In the genomic region with DNA sequence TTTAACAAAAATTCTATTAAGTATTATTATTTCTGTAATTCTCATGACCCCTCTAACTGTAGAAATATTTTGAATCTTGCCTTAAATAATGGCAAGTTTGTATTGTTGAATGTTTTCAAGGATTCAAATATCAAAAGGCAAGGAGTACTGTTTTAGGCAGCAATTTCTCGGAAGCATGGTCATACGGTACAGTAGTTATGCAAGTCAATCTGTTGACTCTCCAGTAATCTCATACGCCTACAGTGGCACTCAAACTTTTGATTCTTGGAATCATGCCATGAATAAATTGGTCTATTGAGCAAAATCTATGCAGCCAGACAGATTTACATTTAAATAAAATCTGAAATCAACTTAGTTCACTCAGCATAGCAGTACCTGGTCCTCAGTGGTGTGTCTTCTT, we compare ENCODE assay signal across 24 cellular contexts.
DNase-seq lines count a peak whose midpoint lies in the region; ATAC-seq, FAIRE-seq and TF ChIP-seq lines count a peak whose summit lies in the region.
"Had no signal": no experiment of that assay in that cellular context is flagged by ENCODE, and none has a peak within 500 bp of the region (broad histone marks: within the 10 kb centered on the region; RNA-seq: fewer than 3 reads in every experiment).

No MANE protein-coding gene starts in this region.

- H3K27ac Mint-ChIP-seq in astrocyte (ENCODE audit: unreplicated experiment), result no peak overlapping the region
- H3K27ac Mint-ChIP-seq: B cell; CD4-positive, alpha-beta T cell; CD8-positive, alpha-beta T cell had no signal

- CTCF ChIA-PET in A673 (lab: Charles Lee), result no interaction called here

- no peak overlapping the region for H3K4me3 Mint-ChIP-seq in astrocyte (ENCODE audit: unreplicated experiment)
- H3K4me3 Mint-ChIP-seq: B cell; CD4-positive, alpha-beta T cell; CD8-positive, alpha-beta T cell had no signal

- H3K9ac ChIP-seq in astrocyte (ENCODE audit: low read length), result no peak overlapping the region
- H3K9ac ChIP-seq: BLaER1 treated with 17β-estradiol and CSF1 and Interleukin-3, amounts not matched to agents 10 nM and 100 nM had no signal

- H3K4me3 ChIP-seq in A673 (ENCODE audit: low read depth, low read length, poor library complexity, severe bottlenecking) (no peak overlapping the region), astrocyte (ENCODE audit: insufficient read depth, low read depth, low read length) (no peak overlapping the region), left lung (no peak overlapping the region)
- H3K4me3 ChIP-seq: BLaER1 treated with 17β-estradiol and CSF1 and Interleukin-3, amounts not matched to agents 10 nM and 100 nM had no signal

- no TSS peak for BruUV-seq in A673 (replicated peaks; lab: Mats Ljungman, UMichigan)

- peak; percentile 59 for FAIRE-seq in astrocyte (lab: Jason Lieb, UNC)
- FAIRE-seq: A204.1, D721Med, G401.6, GM12891, GM18507 had no signal

- H3K27ac ChIP-seq in A673 (ENCODE audit: low read depth, low read length, poor library complexity, severe bottlenecking), result no peak overlapping the region
- H3K27ac ChIP-seq in astrocyte (ENCODE audit: low read depth, low read length), result no peak overlapping the region
- no peak overlapping the region for H3K27ac ChIP-seq in left lung
- H3K27ac ChIP-seq: BLaER1 treated with 17β-estradiol and CSF1 and Interleukin-3, amounts not matched to agents 10 nM and 100 nM; C4-2B had no signal

- H3K36me3 ChIP-seq in A673 (ENCODE audit: insufficient read depth, low read length, poor library complexity, severe bottlenecking) (no peaks in the 10 kb centered on the region), astrocyte (ENCODE audit: insufficient read depth, low read length) (no peaks in the 10 kb centered on the region), left lung (no peaks in the 10 kb centered on the region)
- H3K36me3 ChIP-seq: BLaER1 treated with 17β-estradiol and CSF1 and Interleukin-3, amounts not matched to agents 10 nM and 100 nM had no signal

- DNase-seq in A673 (ENCODE audit: low spot score) (peak; percentile 47), NCI-H526 (lab: John Stamatoyannopoulos, UW) (peak; percentile 1 to 15), astrocyte (ENCODE audit: low read depth) (no peak), left lung (no peak), NCI-H524 (lab: John Stamatoyannopoulos, UW) (no peak), NCI-H748 treated with DMSO at 0.1 percent for 48 hours (lab: John Stamatoyannopoulos, UW) (no peak), GM13976 (ENCODE audit: low spot score) (no peak)
- DNase-seq in activated CD4-positive, alpha-beta T cell treated with anti-CD3 and anti-CD28 coated beads for 48 hours, result no peak
- DNase-seq: 8988T; AML-193; Caco-2; Calu3; CD4-positive, alpha-beta T cell; CD8-positive, alpha-beta T cell; DMS79 treated with DMSO at 0.1 percent for 48 hours; GF-D8 had no signal

- H3K4me1 ChIP-seq in A673 (ENCODE audit: insufficient read depth, low read length, poor library complexity, severe bottlenecking), result peaks cover 22% of the 10 kb centered on the region
- no peaks in the 10 kb centered on the region for H3K4me1 ChIP-seq in astrocyte (ENCODE audit: insufficient read depth, low read length)
- no peaks in the 10 kb centered on the region for H3K4me1 ChIP-seq in left lung
- H3K4me1 ChIP-seq: BLaER1 treated with 17β-estradiol and CSF1 and Interleukin-3, amounts not matched to agents 10 nM and 100 nM; Caco-2 had no signal

- H3K36me3 Mint-ChIP-seq in astrocyte (ENCODE audit: low read depth, unreplicated experiment), result no peaks in the 10 kb centered on the region
- H3K36me3 Mint-ChIP-seq: CD8-positive, alpha-beta T cell had no signal

- H3K79me2 ChIP-seq in astrocyte (ENCODE audit: insufficient read depth, low read length), result no peaks in the 10 kb centered on the region

- POLR2A ChIA-PET in A673 (lab: Charles Lee; ENCODE audit: low non-redundant PET), result no interaction called here

- H3K27me3 ChIP-seq in A673 (replicated peaks; ENCODE audit: insufficient read depth, low read depth, low read length, poor library complexity) (no peaks in the 10 kb centered on the region), astrocyte (ENCODE audit: insufficient read depth, low read length) (no peaks in the 10 kb centered on the region), left lung (no peaks in the 10 kb centered on the region)

- in situ Hi-C loops in GM13976 (cut with MboI; ENCODE audit: low sequenced_read_pairs, unreplicated experiment), result no loop called here

- H3K4me2 ChIP-seq in astrocyte (ENCODE audit: low read length), result no peak overlapping the region
- H3K4me2 ChIP-seq: BLaER1 treated with 17β-estradiol and CSF1 and Interleukin-3, amounts not matched to agents 10 nM and 100 nM had no signal

- no peak overlapping the region for H2AFZ ChIP-seq in astrocyte (ENCODE audit: low read depth, low read length)

- no peaks in the 10 kb centered on the region for H3K9me3 Mint-ChIP-seq in astrocyte (ENCODE audit: unreplicated experiment)
- H3K9me3 Mint-ChIP-seq: CD4-positive, alpha-beta T cell; CD8-positive, alpha-beta T cell had no signal

- ATAC-seq in left lung, result peak; percentile 54
- ATAC-seq: CD8-positive, alpha-beta T cell had no signal

- TF ChIP-seq CTCF in A673 (conservative IDR thresholded peaks at IDR 0.05; ENCODE audit: low read depth, low read length), result no peak
- TF ChIP-seq CTCF in astrocyte (IDR thresholded peaks at IDR 0.05; ENCODE audit: insufficient read depth, low read depth, low read length), result no peak
- TF ChIP-seq CTCF in left lung (IDR thresholded peaks at IDR 0.05), result no peak
- no peak for TF ChIP-seq CTCF in GM13976 (IDR thresholded peaks at IDR 0.05; ENCODE audit: borderline replicate concordance, control extremely low read depth, extremely low read depth, insufficient read depth, missing control alignments)

- no peaks in the 10 kb centered on the region for H3K9me3 ChIP-seq in A673 (ENCODE audit: low read depth, low read length, poor library complexity, severe bottlenecking)
- no peaks in the 10 kb centered on the region for H3K9me3 ChIP-seq in astrocyte (ENCODE audit: insufficient read depth, low read depth, low read length)
- H3K9me3 ChIP-seq in left lung, result no peaks in the 10 kb centered on the region
- H3K9me3 ChIP-seq: BLaER1 treated with 17β-estradiol and CSF1 and Interleukin-3, amounts not matched to agents 10 nM and 100 nM; Caco-2 had no signal

- no peaks in the 10 kb centered on the region for H3K27me3 Mint-ChIP-seq in astrocyte (ENCODE audit: low read depth, unreplicated experiment)
- H3K27me3 Mint-ChIP-seq: B cell had no signal

- no peaks in the 10 kb centered on the region for H3K4me1 Mint-ChIP-seq in astrocyte (ENCODE audit: low read depth, unreplicated experiment)
- H3K4me1 Mint-ChIP-seq: B cell had no signal

- intact Hi-C loops in A673 (cut with micrococcal nuclease; ENCODE audit: unreplicated experiment), result loop anchor here (5.0 to 10.0 kb wide), 3 partner anchors 186 to 1974 kb away; no protein-coding TSS in a partner anchor
- intact Hi-C loops in left lung (cut with DNase I), result no loop called here

- H4K20me1 ChIP-seq in astrocyte (ENCODE audit: insufficient read depth, low read length), result no peaks in the 10 kb centered on the region
- H4K20me1 ChIP-seq: BLaER1 treated with 17β-estradiol and CSF1 and Interleukin-3, amounts not matched to agents 10 nM and 100 nM had no signal

Comparison
In these comparisons a context has a peak if more than half of its experiments do, and no peak if none do; other contexts are left out.
1. DNase-seq: peak in A673 (single experiment) and NCI-H526 (2 of 2); none in astrocyte (single experiment), left lung (0 of 2), NCI-H524 (0 of 2), activated CD4-positive, alpha-beta T cell treated with anti-CD3 and anti-CD28 coated beads for 48 hours (single experiment), NCI-H748 treated with DMSO at 0.1 percent for 48 hours (single experiment) and GM13976 (single experiment).